10 cellular contexts compared by ENCODE assay signal in the genomic region with DNA sequence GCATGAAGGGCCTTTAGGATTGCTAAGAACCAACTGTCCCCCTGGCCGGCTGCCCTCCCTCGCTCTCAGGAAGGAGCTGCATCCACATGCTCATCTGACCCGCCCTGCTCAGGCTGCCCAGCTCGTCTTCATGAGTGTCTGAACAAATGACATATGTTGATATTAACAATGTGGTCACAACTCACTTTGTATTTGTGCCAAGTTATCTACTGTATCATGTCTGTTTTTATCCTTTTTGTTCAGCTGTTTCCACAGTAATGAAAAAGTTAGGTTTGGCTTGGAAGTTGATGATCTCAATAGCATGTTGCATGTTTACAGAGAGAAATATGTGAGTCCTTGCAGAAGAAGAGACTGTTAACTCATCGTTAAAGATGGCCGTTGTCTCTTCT.
A peak's percentile ranks its signal among the peaks of the same experiment; 100 is the strongest.
DNase-seq lines count a peak whose midpoint lies in the region; ATAC-seq and TF ChIP-seq lines count a peak whose summit lies in the region.
"Had no signal": no experiment of that assay in that cellular context is flagged by ENCODE, and none has a peak within 500 bp of the region (broad histone marks: within the 10 kb centered on the region; RNA-seq: fewer than 3 reads in every experiment).

No MANE protein-coding gene starts in this region.

- no peak overlapping the region for H3K4me3 Mint-ChIP-seq in brain
- no peak overlapping the region for H3K4me3 Mint-ChIP-seq in stimulated activated naive CD8-positive, alpha-beta T cell treated with anti-CD3 and anti-CD28 coated beads, Interleukin-15, amount 100 ng/mL, for 72 hours
- H3K4me3 Mint-ChIP-seq: CD4-positive, alpha-beta T cell had no signal

- TF ChIP-seq EP300 in sigmoid colon (IDR thresholded peaks at IDR 0.05), result no peak

- H3K36me3 Mint-ChIP-seq in brain, result peaks cover 16% of the 10 kb centered on the region

- H3K27me3 ChIP-seq in right cardiac atrium (ENCODE audit: control insufficient read depth, insufficient read depth) (no peaks in the 10 kb centered on the region), sigmoid colon (no peaks in the 10 kb centered on the region), foreskin keratinocyte (no peaks in the 10 kb centered on the region)

- DNase-seq in GM04504 (ENCODE audit: low read depth) (peak; percentile 21), right cardiac atrium (peak; percentile 70 to 86 (median 84)), sigmoid colon (peak; percentile 92), DMS153 treated with DMSO at 0.1 percent for 48 hours (lab: John Stamatoyannopoulos, UW; ENCODE audit: unreplicated experiment) (no peak), foreskin keratinocyte (no peak)
- no peak for DNase-seq in stimulated activated naive CD8-positive, alpha-beta T cell treated with anti-CD3 and anti-CD28 coated beads, Interleukin-15, amount 100 ng/mL, for 72 hours
- no peak for DNase-seq in activated CD8-positive, alpha-beta memory T cell treated with anti-CD3 and anti-CD28 coated beads, Interleukin-2, amount 50 U/mL, for 4 hours
- DNase-seq: anterior cingulate cortex; CD4-positive, alpha-beta T cell had no signal

- ATAC-seq in right cardiac atrium, result peak; percentile 77 to 83
- ATAC-seq in stimulated activated naive CD8-positive, alpha-beta T cell treated with anti-CD3 and anti-CD28 coated beads, Interleukin-15, amount 100 ng/mL, for 72 hours, result no peak
- ATAC-seq in foreskin keratinocyte, result no peak

- H3K4me3 ChIP-seq in right cardiac atrium (ENCODE audit: low read length), result no peak overlapping the region
- H3K4me3 ChIP-seq in sigmoid colon, result no peak overlapping the region

- H3K36me3 ChIP-seq in sigmoid colon, result no peaks in the 10 kb centered on the region

- no peaks in the 10 kb centered on the region for H3K27me3 Mint-ChIP-seq in brain
- H3K27me3 Mint-ChIP-seq in stimulated activated naive CD8-positive, alpha-beta T cell treated with anti-CD3 and anti-CD28 coated beads, Interleukin-15, amount 100 ng/mL, for 72 hours, result no peaks in the 10 kb centered on the region
- H3K27me3 Mint-ChIP-seq: CD4-positive, alpha-beta T cell had no signal

- WGBS in right cardiac atrium, result 35% methylated on average over 6 of the region's 6 CpGs
- 70 to 74% methylated on average over 6 of the region's 6 CpGs for WGBS in sigmoid colon, 2 donors

- TF ChIP-seq POLR2A in sigmoid colon (IDR thresholded peaks at IDR 0.05), result no peak

- H3K9me3 ChIP-seq in right cardiac atrium (ENCODE audit: control insufficient read depth, low read length) (no peaks in the 10 kb centered on the region), sigmoid colon (no peaks in the 10 kb centered on the region)

- intact Hi-C loops in right cardiac atrium (cut with DNase I), result no loop called here
- intact Hi-C loops in sigmoid colon (cut with DNase I), result loop anchor here (5.0 kb wide), 1 partner anchor 128 kb away; the partner anchor contains the start of gene RSBN1

- peak overlapping the region in 4 of 5 experiments; percentile 41 to 86 (median 60) for H3K27ac Mint-ChIP-seq in brain
- no peak overlapping the region for H3K27ac Mint-ChIP-seq in stimulated activated naive CD8-positive, alpha-beta T cell treated with anti-CD3 and anti-CD28 coated beads, Interleukin-15, amount 100 ng/mL, for 72 hours
- H3K27ac Mint-ChIP-seq: CD4-positive, alpha-beta T cell had no signal

- H3K4me1 ChIP-seq in right cardiac atrium (ENCODE audit: control insufficient read depth, insufficient read depth, low read length) (peaks cover 3% of the 10 kb centered on the region), sigmoid colon (peaks cover 0 to 23% (median 18%) of the 10 kb centered on the region in 4 donors), foreskin keratinocyte (no peaks in the 10 kb centered on the region)

- no peaks in the 10 kb centered on the region for H3K4me1 Mint-ChIP-seq in brain
- peaks cover 8% of the 10 kb centered on the region for H3K4me1 Mint-ChIP-seq in stimulated activated naive CD8-positive, alpha-beta T cell treated with anti-CD3 and anti-CD28 coated beads, Interleukin-15, amount 100 ng/mL, for 72 hours

- no peaks in the 10 kb centered on the region for H3K9me3 Mint-ChIP-seq in brain
- H3K9me3 Mint-ChIP-seq in stimulated activated naive CD8-positive, alpha-beta T cell treated with anti-CD3 and anti-CD28 coated beads, Interleukin-15, amount 100 ng/mL, for 72 hours, result no peaks in the 10 kb centered on the region
- H3K9me3 Mint-ChIP-seq: CD4-positive, alpha-beta T cell had no signal

- H3K27ac ChIP-seq in right cardiac atrium (ENCODE audit: low read length) (peak overlapping the region; percentile 39), sigmoid colon (peak overlapping the region; percentile 42 to 70 (median 64)), foreskin keratinocyte (no peak overlapping the region)

- TF ChIP-seq CTCF in brain (conservative IDR thresholded peaks at IDR 0.05) (no peak), sigmoid colon (IDR thresholded peaks at IDR 0.05) (no peak), foreskin keratinocyte (conservative IDR thresholded peaks at IDR 0.05) (no peak)

Comparison
In these comparisons a context has a peak if more than half of its experiments do, and no peak if none do; other contexts are left out.
1. DNase-seq: peak in GM04504 (single experiment), right cardiac atrium (3 of 3) and sigmoid colon (single experiment); none in DMS153 treated with DMSO at 0.1 percent for 48 hours (single experiment), stimulated activated naive CD8-positive, alpha-beta T cell treated with anti-CD3 and anti-CD28 coated beads, Interleukin-15, amount 100 ng/mL, for 72 hours (0 of 2), activated CD8-positive, alpha-beta memory T cell treated with anti-CD3 and anti-CD28 coated beads, Interleukin-2, amount 50 U/mL, for 4 hours (single experiment) and foreskin keratinocyte (0 of 2).
2. H3K27ac Mint-ChIP-seq: peak in brain (4 of 5); none in stimulated activated naive CD8-positive, alpha-beta T cell treated with anti-CD3 and anti-CD28 coated beads, Interleukin-15, amount 100 ng/mL, for 72 hours (0 of 2).
3. ATAC-seq: peak in right cardiac atrium (2 of 2); none in stimulated activated naive CD8-positive, alpha-beta T cell treated with anti-CD3 and anti-CD28 coated beads, Interleukin-15, amount 100 ng/mL, for 72 hours (single experiment) and foreskin keratinocyte (single experiment).